In the genomic region with DNA sequence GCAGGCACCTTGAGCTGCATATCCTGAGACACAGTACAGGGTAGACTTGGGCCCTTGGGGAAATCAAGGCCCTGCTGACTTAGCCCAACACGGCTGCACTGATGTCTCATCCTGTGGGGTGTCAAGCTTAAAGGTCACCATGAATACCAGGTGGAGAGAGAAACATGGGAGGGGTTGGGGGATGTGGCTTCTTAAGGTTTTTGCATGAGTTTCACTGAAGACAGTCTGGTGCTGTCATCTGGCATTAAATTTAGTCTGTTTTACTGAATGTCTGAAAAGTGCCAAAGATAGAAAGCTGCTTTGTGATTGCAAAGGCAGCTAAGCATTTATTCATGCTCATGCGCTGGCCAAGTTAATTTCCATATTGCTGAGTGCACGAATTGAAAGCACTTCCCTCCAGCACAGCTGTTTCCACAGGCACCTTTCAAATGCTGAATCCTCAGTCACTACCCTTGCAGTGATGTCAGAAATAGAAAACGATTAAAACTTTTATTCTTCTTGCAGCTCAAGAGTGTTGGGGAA, we compare ENCODE assay signal across 9 cellular contexts.
DNase-seq lines count a peak whose midpoint lies in the region; ATAC-seq and TF ChIP-seq lines count a peak whose summit lies in the region.
"Had no signal": no experiment of that assay in that cellular context is flagged by ENCODE, and none has a peak within 500 bp of the region (broad histone marks: within the 10 kb centered on the region; RNA-seq: fewer than 3 reads in every experiment).

No MANE protein-coding gene starts in this region.

- peak; percentile 92 for ATAC-seq in GM19463 (IDR thresholded peaks at IDR 0.05; ENCODE audit: unreplicated experiment)
- peak; percentile 92 for ATAC-seq in HG03439 (IDR thresholded peaks at IDR 0.05; ENCODE audit: unreplicated experiment)
- peak; percentile 93 for ATAC-seq in activated naive CD8-positive, alpha-beta T cell treated with anti-CD3 and anti-CD28 coated beads, Interleukin-2, amount 50 U/mL, for 24 hours
- no peak for ATAC-seq in left lobe of liver
- ATAC-seq: body of pancreas had no signal

- peak overlapping the region; percentile 91 for H3K27ac Mint-ChIP-seq in activated naive CD8-positive, alpha-beta T cell treated with anti-CD3 and anti-CD28 coated beads, Interleukin-2, amount 50 U/mL, for 24 hours

- no peaks in the 10 kb centered on the region for H4K20me1 ChIP-seq in DOHH2 (ENCODE audit: control insufficient read depth, insufficient read depth, low read depth, low read length)

- no peaks in the 10 kb centered on the region for H3K9me3 Mint-ChIP-seq in activated naive CD8-positive, alpha-beta T cell treated with anti-CD3 and anti-CD28 coated beads, Interleukin-2, amount 50 U/mL, for 24 hours

- H3F3A ChIP-seq in DOHH2 (ENCODE audit: control insufficient read depth, insufficient read depth), result peaks cover 29% of the 10 kb centered on the region

- peaks cover 99% of the 10 kb centered on the region for H3K4me1 ChIP-seq in DOHH2 (ENCODE audit: control insufficient read depth, low read length)

- peaks cover 16% of the 10 kb centered on the region for H3K36me3 Mint-ChIP-seq in activated naive CD8-positive, alpha-beta T cell treated with anti-CD3 and anti-CD28 coated beads, Interleukin-2, amount 50 U/mL, for 24 hours (ENCODE audit: low read depth)

- H3K4me3 Mint-ChIP-seq in activated naive CD8-positive, alpha-beta T cell treated with anti-CD3 and anti-CD28 coated beads, Interleukin-2, amount 50 U/mL, for 24 hours, result peak overlapping the region; percentile 63

- peak; percentile 48 for DNase-seq in activated naive CD8-positive, alpha-beta T cell treated with anti-CD3 and anti-CD28 coated beads, Interleukin-2, amount 50 U/mL, for 24 hours
- DNase-seq in putamen (ENCODE audit: low spot score), result peak; percentile 62
- DNase-seq in SKM-1 treated with dmso at 0.1 percent for 144 hours (lab: John Stamatoyannopoulos, UW; ENCODE audit: unreplicated experiment), result no peak
- DNase-seq in left lobe of liver (ENCODE audit: low spot score), result no peak
- DNase-seq in NCI-H2171 (lab: John Stamatoyannopoulos, UW), result no peak

- TF ChIP-seq CTCF in DOHH2 (IDR thresholded peaks at IDR 0.05; ENCODE audit: low read depth, low read length, poor library complexity, severe bottlenecking), result no peak

- H3K4me1 Mint-ChIP-seq in activated naive CD8-positive, alpha-beta T cell treated with anti-CD3 and anti-CD28 coated beads, Interleukin-2, amount 50 U/mL, for 24 hours, result peaks cover 75% of the 10 kb centered on the region

- peak overlapping the region; percentile 83 for H3K4me2 ChIP-seq in DOHH2 (ENCODE audit: low read length)

- H3K27me3 Mint-ChIP-seq in activated naive CD8-positive, alpha-beta T cell treated with anti-CD3 and anti-CD28 coated beads, Interleukin-2, amount 50 U/mL, for 24 hours, result no peaks in the 10 kb centered on the region

- no peaks in the 10 kb centered on the region for H3K9me3 ChIP-seq in DOHH2 (ENCODE audit: control insufficient read depth, insufficient read depth, low read length)
- H3K9me3 ChIP-seq: body of pancreas had no signal

- no peaks in the 10 kb centered on the region for H3K9me2 ChIP-seq in DOHH2 (replicated peaks; ENCODE audit: control insufficient read depth, low read length)

- H3K4me3 ChIP-seq in DOHH2 (ENCODE audit: low read length), result peak overlapping the region; percentile 62
- H3K4me3 ChIP-seq: body of pancreas had no signal

- peak overlapping the region; percentile 92 for H3K27ac ChIP-seq in DOHH2 (ENCODE audit: low read depth, low read length)
- H3K27ac ChIP-seq: body of pancreas had no signal

- no peaks in the 10 kb centered on the region for H3K27me3 ChIP-seq in DOHH2 (ENCODE audit: control insufficient read depth, low read length)
- H3K27me3 ChIP-seq: body of pancreas had no signal

- H3K36me3 ChIP-seq in DOHH2 (ENCODE audit: control insufficient read depth, low read length), result peaks cover 34% of the 10 kb centered on the region

- H3K79me2 ChIP-seq in DOHH2 (ENCODE audit: control insufficient read depth, low read length), result peaks cover 64% of the 10 kb centered on the region

Comparison
In these comparisons a context has a peak if more than half of its experiments do, and no peak if none do; other contexts are left out.
1. DNase-seq: peak in activated naive CD8-positive, alpha-beta T cell treated with anti-CD3 and anti-CD28 coated beads, Interleukin-2, amount 50 U/mL, for 24 hours (single experiment) and putamen (single experiment); none in SKM-1 treated with dmso at 0.1 percent for 144 hours (single experiment), left lobe of liver (single experiment) and NCI-H2171 (single experiment).